Comparison of ENCODE assay signal across 1 cellular context in the genomic region with DNA sequence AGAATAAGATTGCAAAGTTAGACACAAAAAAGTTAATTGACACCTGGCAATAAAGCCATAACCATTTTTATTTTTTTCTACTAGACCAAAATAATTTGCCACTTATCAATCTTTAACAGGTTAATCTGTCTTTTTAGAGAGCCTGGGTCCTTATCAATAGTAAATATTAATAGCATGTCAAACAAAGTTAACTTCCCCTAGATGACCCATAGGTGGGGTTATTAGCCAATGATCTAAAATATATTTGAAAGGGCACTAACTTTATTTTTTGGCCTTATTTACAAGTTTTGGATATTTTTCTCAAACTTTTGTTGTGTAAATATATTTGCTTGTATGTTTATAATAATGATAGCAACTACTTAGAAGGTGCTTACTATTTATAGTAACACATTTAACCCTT.
TF ChIP-seq lines count a peak whose summit lies in the region.

No MANE protein-coding gene starts in this region.

TF ChIP-seq in HEK293T, 16 proteins besides CTCF, POLR2A, EP300 and RAD21 (continued from another document):
- TF ChIP-seq FOXM1 (IDR thresholded peaks at IDR 0.05; ENCODE audit: borderline replicate concordance) (no peak), SUZ12 (IDR thresholded peaks at IDR 0.05) (no peak)
